ENCODE assay signal across 12 cellular contexts in the genomic region with DNA sequence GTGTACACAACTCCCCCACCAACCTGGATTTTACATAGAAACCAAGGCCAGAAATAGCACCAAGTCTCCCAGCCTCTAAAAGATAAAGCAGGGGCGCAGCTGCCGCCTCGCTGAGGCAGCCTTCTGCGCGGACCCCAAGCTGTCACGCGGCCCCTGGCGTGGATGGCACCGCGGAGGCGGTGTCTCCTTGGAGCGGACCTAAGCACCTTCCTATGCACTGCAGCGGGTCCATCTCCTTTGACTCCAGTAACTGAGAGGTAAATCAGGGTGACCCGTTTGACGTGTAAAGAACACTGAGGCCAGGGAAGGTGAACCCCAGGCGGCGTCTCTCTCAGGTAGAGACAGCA. TPM values are rescaled to one million over a fixed set of nuclear protein-coding genes. Genes with fewer than 3 reads are reported as not detected.
DNase-seq lines count a peak whose midpoint lies in the region; TF ChIP-seq lines count a peak whose summit lies in the region.
"Had no signal": no experiment of that assay in that cellular context is flagged by ENCODE, and none has a peak within 500 bp of the region (broad histone marks: within the 10 kb centered on the region; RNA-seq: fewer than 3 reads in every experiment).

No MANE protein-coding gene starts in this region.

- TF ChIP-seq CTCF in WI38 (IDR thresholded peaks at IDR 0.05; ENCODE audit: low read depth, low read length) (no peak), esophagus muscularis mucosa (IDR thresholded peaks at IDR 0.05) (no peak), testis (IDR thresholded peaks at IDR 0.05) (no peak), osteocyte (IDR thresholded peaks at IDR 0.05) (no peak)

- TF ChIP-seq POLR2A in esophagus muscularis mucosa (IDR thresholded peaks at IDR 0.05; ENCODE audit: low read depth) (no peak), testis (IDR thresholded peaks at IDR 0.05) (no peak)

- H3K4me3 ChIP-seq in WI38 (ENCODE audit: low read depth, low read length) (peak overlapping the region; percentile 36; the same call in 1 of the 2 replicates), esophagus muscularis mucosa (peak overlapping the region; percentile 48 to 63 (median 49)), muscle layer of colon (ENCODE audit: low read depth in 1 of 2, low read length in 2 of 2) (peak overlapping the region; percentile 24 to 56), testis (peak overlapping the region in 1 of 2 donors; percentile 36)
- H3K4me3 ChIP-seq: SJSA1 had no signal

- peaks cover 6% of the 10 kb centered on the region for H3K36me3 Mint-ChIP-seq in osteocyte (ENCODE audit: unreplicated experiment)
- H3K36me3 Mint-ChIP-seq: activated naive CD4-positive, alpha-beta T cell treated with anti-CD3 and anti-CD28 coated beads, Interleukin-2, amount 10 ng/mL, durations not matched to agents 7 days and 5 days had no signal

- no peaks in the 10 kb centered on the region for H3K9me3 Mint-ChIP-seq in osteocyte (ENCODE audit: unreplicated experiment)
- H3K9me3 Mint-ChIP-seq: activated CD4-positive, alpha-beta T cell treated with anti-CD3 and anti-CD28 coated beads, Interleukin-2, amount 10 ng/mL, durations not matched to agents 7 days and 5 days; activated naive CD4-positive, alpha-beta T cell treated with anti-CD3 and anti-CD28 coated beads, Interleukin-2, amount 10 ng/mL, durations not matched to agents 7 days and 5 days had no signal

- no peak overlapping the region for H3K27ac Mint-ChIP-seq in osteocyte (ENCODE audit: unreplicated experiment)
- H3K27ac Mint-ChIP-seq: activated CD4-positive, alpha-beta T cell treated with anti-CD3 and anti-CD28 coated beads, Interleukin-2, amount 10 ng/mL, durations not matched to agents 7 days and 5 days; activated naive CD4-positive, alpha-beta T cell treated with anti-CD3 and anti-CD28 coated beads, Interleukin-2, amount 10 ng/mL, durations not matched to agents 7 days and 5 days had no signal

- H3K9ac ChIP-seq in muscle layer of colon (ENCODE audit: low read length) = peak overlapping the region; percentile 23

- no peak overlapping the region for H3K4me3 Mint-ChIP-seq in osteocyte (ENCODE audit: unreplicated experiment)
- H3K4me3 Mint-ChIP-seq: activated CD4-positive, alpha-beta T cell treated with anti-CD3 and anti-CD28 coated beads, Interleukin-2, amount 10 ng/mL, durations not matched to agents 7 days and 5 days; activated naive CD4-positive, alpha-beta T cell treated with anti-CD3 and anti-CD28 coated beads, Interleukin-2, amount 10 ng/mL, durations not matched to agents 7 days and 5 days had no signal

- H3K27ac ChIP-seq in esophagus muscularis mucosa (replicated peaks in 1 of 4) (peak overlapping the region; percentile 55 to 72 (median 64)), muscle layer of colon (ENCODE audit: low read depth, low read length) (peak overlapping the region; percentile 56), testis (peak overlapping the region; percentile 72 to 73)
- H3K27ac ChIP-seq: SJSA1 had no signal

- H3K4me1 ChIP-seq in esophagus muscularis mucosa = peaks cover 62 to 74% (median 67%) of the 10 kb centered on the region in 4 donors
- peaks cover 53% of the 10 kb centered on the region for H3K4me1 ChIP-seq in muscle layer of colon (ENCODE audit: insufficient read depth, low read length)
- peaks cover 38% of the 10 kb centered on the region for H3K4me1 ChIP-seq in testis
- H3K4me1 ChIP-seq: SJSA1 had no signal

- TF ChIP-seq EP300 in esophagus muscularis mucosa (IDR thresholded peaks at IDR 0.05) = no peak

- peaks cover 40% of the 10 kb centered on the region for H3K4me1 Mint-ChIP-seq in osteocyte (ENCODE audit: unreplicated experiment)
- H3K4me1 Mint-ChIP-seq: activated CD4-positive, alpha-beta T cell treated with anti-CD3 and anti-CD28 coated beads, Interleukin-2, amount 10 ng/mL, durations not matched to agents 7 days and 5 days; activated naive CD4-positive, alpha-beta T cell treated with anti-CD3 and anti-CD28 coated beads, Interleukin-2, amount 10 ng/mL, durations not matched to agents 7 days and 5 days had no signal

- intact Hi-C loops in esophagus muscularis mucosa (cut with DNase I) (no loop called here), testis (cut with DNase I; ENCODE audit: low total_unique reads) (no loop called here)

- no peaks in the 10 kb centered on the region for H3K9me3 ChIP-seq in esophagus muscularis mucosa
- no peaks in the 10 kb centered on the region for H3K9me3 ChIP-seq in muscle layer of colon (ENCODE audit: low read length)
- H3K9me3 ChIP-seq in testis = no peaks in the 10 kb centered on the region
- H3K9me3 ChIP-seq: SJSA1 had no signal

- no peaks in the 10 kb centered on the region for H3K27me3 Mint-ChIP-seq in osteocyte (ENCODE audit: unreplicated experiment)

- H3K27me3 ChIP-seq in esophagus muscularis mucosa (no peaks in the 10 kb centered on the region), muscle layer of colon (ENCODE audit: control insufficient read depth in 1 of 2, insufficient read depth in 2 of 2, low read length in 2 of 2) (no peaks in the 10 kb centered on the region), testis (no peaks in the 10 kb centered on the region)
- H3K27me3 ChIP-seq: SJSA1 had no signal

- 55% methylated on average over 8 of the region's 17 CpGs for WGBS in esophagus muscularis mucosa
- WGBS in testis, 2 donors = 10 to 30% methylated on average over 13 to 17 of the region's 17 CpGs

- DNase-seq in esophagus muscularis mucosa (ENCODE audit: extremely low spot score) (no peak), testis (peak; percentile 38), NK-92 (lab: John Stamatoyannopoulos, UW; ENCODE audit: unreplicated experiment) (no peak), NCI-H526 treated with DMSO at 0.1 percent for 48 hours (lab: John Stamatoyannopoulos, UW) (no peak), osteocyte (ENCODE audit: extremely low spot score, unreplicated experiment) (no peak), COLO668 (lab: John Stamatoyannopoulos, UW; ENCODE audit: unreplicated experiment) (no peak)
- DNase-seq: activated CD4-positive, alpha-beta T cell treated with anti-CD3 and anti-CD28 coated beads, Interleukin-2, amount 10 ng/mL, durations not matched to agents 7 days and 5 days; activated naive CD4-positive, alpha-beta T cell treated with anti-CD3 and anti-CD28 coated beads, Interleukin-2, amount 10 ng/mL, durations not matched to agents 7 days and 5 days; effector memory CD4-positive, alpha-beta T cell had no signal

- H3K36me3 ChIP-seq in esophagus muscularis mucosa (no peaks in the 10 kb centered on the region), muscle layer of colon (ENCODE audit: insufficient read depth, low read length) (no peaks in the 10 kb centered on the region), testis (ENCODE audit: low read depth, missing control alignments) (no peaks in the 10 kb centered on the region)

RNA-seq across cellular contexts. Expression of a gene that starts 17.0 kb away (rescaled TPM):
- total RNA-seq in esophagus muscularis mucosa = 1 to 10 TPM; 2.0 to 4.8 (median 4.0) TPM
- 10 to 100 TPM; 14.8 to 22.5 TPM for total RNA-seq in testis
- polyA plus RNA-seq in testis (ENCODE audit: insufficient read depth, low read depth, low replicate concordance) = 9.1 TPM
- total RNA-seq in osteocyte = 8.0 and 8.3 TPM in 2 replicates
